Comparison of ENCODE assay signal across 8 cellular contexts in the genomic region with DNA sequence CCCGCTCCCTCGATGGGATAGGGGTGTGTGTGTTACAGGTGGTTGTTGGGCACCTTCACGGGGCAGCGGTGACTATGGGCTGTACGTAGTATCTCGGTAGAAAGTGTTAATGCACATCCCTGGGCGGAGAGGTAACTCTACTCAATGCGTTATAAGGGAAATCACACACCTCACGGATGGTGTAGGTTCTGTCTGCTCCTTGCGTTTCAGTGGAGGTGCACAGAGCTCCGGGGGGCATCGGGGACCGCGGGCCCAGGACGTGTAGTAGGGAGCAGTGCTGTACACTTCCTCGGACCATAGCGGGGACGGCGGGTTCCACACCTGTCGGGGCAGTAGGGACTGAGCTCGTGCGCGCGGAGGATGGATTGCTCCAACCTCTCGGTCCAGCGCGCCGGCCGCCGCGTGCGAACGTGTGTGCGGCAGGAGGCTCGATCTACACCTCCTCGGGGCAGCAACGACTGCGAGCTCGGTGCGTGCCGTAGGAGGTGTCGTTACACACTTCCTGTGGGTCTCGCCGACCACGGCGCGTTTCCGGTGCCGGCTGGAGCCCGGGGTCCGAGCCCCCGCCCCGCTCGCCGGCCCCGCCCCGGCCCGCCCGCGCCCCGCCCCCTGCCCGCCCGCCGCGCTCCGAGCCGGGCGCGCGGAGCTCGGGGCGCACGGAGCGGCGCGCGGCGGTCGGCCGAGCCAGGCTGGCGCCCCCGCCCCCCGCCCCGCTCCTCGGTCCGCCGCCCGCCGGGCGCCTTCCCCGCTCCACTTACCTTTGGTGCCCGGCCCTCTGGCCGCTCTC. TPM values are rescaled to one million over a fixed set of nuclear protein-coding genes. Genes with fewer than 3 reads are reported as not detected.
A peak's percentile ranks its signal among the peaks of the same experiment; 100 is the strongest.
DNase-seq lines count a peak whose midpoint lies in the region; ATAC-seq and TF ChIP-seq lines count a peak whose summit lies in the region.

TSS of gene KIAA1958 (plus strand) at position 607 of the 787 bp plus-strand sequence. CDS start 87,254 bp downstream, outside the sequence.

- peaks cover 2% of the 10 kb centered on the region for H3K36me3 Mint-ChIP-seq in activated T-helper 1 cell treated with anti-CD3 and anti-CD28 coated beads, Interleukin-12 subunit alpha, Interleukin-12 subunit beta, Interleukin-2, Interleukin-4 antibody, amounts not matched to agents 30 ng/mL and 10 ng/mL and 1 ng/mL, durations not matched to agents 14 hours and 24 hours and 36 hours (ENCODE audit: low read depth)
- H3K36me3 Mint-ChIP-seq in nephron (ENCODE audit: low read depth): peaks cover 11% of the 10 kb centered on the region
- H3K36me3 Mint-ChIP-seq in stimulated activated naive CD8-positive, alpha-beta T cell treated with anti-CD3 and anti-CD28 coated beads, Interleukin-15, Interleukin-2, amounts not matched to agents 100 ng/mL and 50 ng/mL, for 24 hours (ENCODE audit: low read depth): peaks cover 8% of the 10 kb centered on the region

- TF ChIP-seq CTCF in PC-9 (conservative IDR thresholded peaks at IDR 0.05) (no peak), fibroblast of pulmonary artery (IDR thresholded peaks at IDR 0.05; ENCODE audit: low read length, missing control alignments) (no peak), nephron (IDR thresholded peaks at IDR 0.05; ENCODE audit: unreplicated experiment in 3 of 3) (no peak)

- H3K9me2 ChIP-seq in PC-9 (ENCODE audit: insufficient read depth): no peaks in the 10 kb centered on the region

- H3K4me3 ChIP-seq in PC-9: peak within 1 kb of the TSS; percentile 81
- peak within 1 kb of the TSS; percentile 64 for H3K4me3 ChIP-seq in fibroblast of pulmonary artery (replicated peaks; ENCODE audit: low read depth, low read length)

- peak within 1 kb of the TSS; percentile 94 for H3K4me2 ChIP-seq in PC-9

- H3K4me1 Mint-ChIP-seq in activated T-helper 1 cell treated with anti-CD3 and anti-CD28 coated beads, Interleukin-12 subunit alpha, Interleukin-12 subunit beta, Interleukin-2, Interleukin-4 antibody, amounts not matched to agents 30 ng/mL and 10 ng/mL and 1 ng/mL, durations not matched to agents 14 hours and 24 hours and 36 hours (ENCODE audit: low read depth): peaks cover 36% of the 10 kb centered on the region
- peaks cover 35% of the 10 kb centered on the region for H3K4me1 Mint-ChIP-seq in nephron
- peaks cover 44% of the 10 kb centered on the region for H3K4me1 Mint-ChIP-seq in stimulated activated naive CD8-positive, alpha-beta T cell treated with anti-CD3 and anti-CD28 coated beads, Interleukin-15, Interleukin-2, amounts not matched to agents 100 ng/mL and 50 ng/mL, for 24 hours (ENCODE audit: low read depth)

- H4K20me1 ChIP-seq in PC-9 (ENCODE audit: insufficient read depth): no peaks in the 10 kb centered on the region

- H3K36me3 ChIP-seq in PC-9 (ENCODE audit: low read depth): no peaks in the 10 kb centered on the region

- H3K27ac Mint-ChIP-seq in activated T-helper 1 cell treated with anti-CD3 and anti-CD28 coated beads, Interleukin-12 subunit alpha, Interleukin-12 subunit beta, Interleukin-2, Interleukin-4 antibody, amounts not matched to agents 30 ng/mL and 10 ng/mL and 1 ng/mL, durations not matched to agents 14 hours and 24 hours and 36 hours: peak within 1 kb of the TSS; percentile 96
- peak within 1 kb of the TSS; percentile 87 to 98 (median 97) for H3K27ac Mint-ChIP-seq in nephron
- peak within 1 kb of the TSS; percentile 96 for H3K27ac Mint-ChIP-seq in stimulated activated naive CD8-positive, alpha-beta T cell treated with anti-CD3 and anti-CD28 coated beads, Interleukin-15, Interleukin-2, amounts not matched to agents 100 ng/mL and 50 ng/mL, for 24 hours

- ATAC-seq in GM21526 (IDR thresholded peaks at IDR 0.05; ENCODE audit: low FRiP score, unreplicated experiment): peak; percentile 88

- TSS peak; percentile 60 for BruUV-seq in PC-9 (replicated peaks; lab: Mats Ljungman, UMichigan)

- H3K9me3 ChIP-seq in PC-9 (ENCODE audit: insufficient read depth, low read depth): no peaks in the 10 kb centered on the region

- H2AFZ ChIP-seq in PC-9: peak within 1 kb of the TSS; percentile 98

- no peaks in the 10 kb centered on the region for H3K9me3 Mint-ChIP-seq in activated T-helper 1 cell treated with anti-CD3 and anti-CD28 coated beads, Interleukin-12 subunit alpha, Interleukin-12 subunit beta, Interleukin-2, Interleukin-4 antibody, amounts not matched to agents 30 ng/mL and 10 ng/mL and 1 ng/mL, durations not matched to agents 14 hours and 24 hours and 36 hours
- no peaks in the 10 kb centered on the region for H3K9me3 Mint-ChIP-seq in nephron
- no peaks in the 10 kb centered on the region for H3K9me3 Mint-ChIP-seq in stimulated activated naive CD8-positive, alpha-beta T cell treated with anti-CD3 and anti-CD28 coated beads, Interleukin-15, Interleukin-2, amounts not matched to agents 100 ng/mL and 50 ng/mL, for 24 hours

- POLR2A ChIA-PET in PC-9 (lab: Charles Lee; ENCODE audit: unreplicated experiment): interaction anchor here (0.5 to 1.2 kb wide), 10 partner anchors 34 to 726 kb away, joined by 3 to 9 read pairs (median 5); partner anchors contain the start of genes HSDL2 and INIP

- no peaks in the 10 kb centered on the region for H3K27me3 ChIP-seq in PC-9 (ENCODE audit: insufficient read depth, low read depth)

- intact Hi-C loops in PC-9 (cut with micrococcal nuclease; ENCODE audit: unreplicated experiment): loop anchor here (2.0 to 10.0 kb wide), 4 partner anchors 70 to 374 kb away; partner anchors contain the start of gene SNX30
- intact Hi-C loops in activated T-helper 1 cell treated with anti-CD3 and anti-CD28 coated beads, Interleukin-12 subunit alpha, Interleukin-12 subunit beta, Interleukin-2, Interleukin-4 antibody, amounts not matched to agents 30 ng/mL and 10 ng/mL and 1 ng/mL, durations not matched to agents 14 hours and 24 hours and 36 hours (cut with micrococcal nuclease): loop anchor here (1.0 to 5.0 kb wide), 11 partner anchors 61 to 1004 kb away; partner anchors contain the start of genes DNAJC25, ECPAS, GNG10 and INIP

- 0 out of 2 replicates have a peak within 1 kb of the TSS, but pooled peaks have one; percentile 17 for H3K27ac ChIP-seq in PC-9

- DNase-seq in DMS53 (lab: John Stamatoyannopoulos, UW) (peak; percentile 92), HuH-7 (ENCODE audit: low spot score) (peak; percentile 91), PC-9 (peak; percentile 71 to 89), fibroblast of pulmonary artery (ENCODE audit: low read depth) (peak; percentile 64)
- peak; percentile 85 for DNase-seq in activated T-helper 1 cell treated with anti-CD3 and anti-CD28 coated beads, Interleukin-12 subunit alpha, Interleukin-12 subunit beta, Interleukin-2, Interleukin-4 antibody, amounts not matched to agents 30 ng/mL and 10 ng/mL and 1 ng/mL, durations not matched to agents 14 hours and 24 hours and 36 hours (ENCODE audit: low spot score)

- H3K79me2 ChIP-seq in PC-9 (ENCODE audit: low read depth): peaks cover 43% of the 10 kb centered on the region

- H3K4me1 ChIP-seq in PC-9 (replicated peaks; ENCODE audit: insufficient read depth): peaks cover 21% of the 10 kb centered on the region

- CTCF ChIA-PET in PC-9 (lab: Charles Lee): no interaction called here

- H3F3A ChIP-seq in PC-9 (ENCODE audit: insufficient read depth, low read depth): no peaks in the 10 kb centered on the region; the same call in 1 of the 2 replicates

- H3K27me3 Mint-ChIP-seq in activated T-helper 1 cell treated with anti-CD3 and anti-CD28 coated beads, Interleukin-12 subunit alpha, Interleukin-12 subunit beta, Interleukin-2, Interleukin-4 antibody, amounts not matched to agents 30 ng/mL and 10 ng/mL and 1 ng/mL, durations not matched to agents 14 hours and 24 hours and 36 hours (ENCODE audit: insufficient read depth): peaks cover 2% of the 10 kb centered on the region
- H3K27me3 Mint-ChIP-seq in nephron (ENCODE audit: low read depth): peaks cover 10% of the 10 kb centered on the region
- no peaks in the 10 kb centered on the region for H3K27me3 Mint-ChIP-seq in stimulated activated naive CD8-positive, alpha-beta T cell treated with anti-CD3 and anti-CD28 coated beads, Interleukin-15, Interleukin-2, amounts not matched to agents 100 ng/mL and 50 ng/mL, for 24 hours

- peak within 1 kb of the TSS; percentile 97 for H3K4me3 Mint-ChIP-seq in activated T-helper 1 cell treated with anti-CD3 and anti-CD28 coated beads, Interleukin-12 subunit alpha, Interleukin-12 subunit beta, Interleukin-2, Interleukin-4 antibody, amounts not matched to agents 30 ng/mL and 10 ng/mL and 1 ng/mL, durations not matched to agents 14 hours and 24 hours and 36 hours
- H3K4me3 Mint-ChIP-seq in nephron: peak within 1 kb of the TSS; percentile 99 to 100 (median 100)
- peak within 1 kb of the TSS; percentile 98 for H3K4me3 Mint-ChIP-seq in stimulated activated naive CD8-positive, alpha-beta T cell treated with anti-CD3 and anti-CD28 coated beads, Interleukin-15, Interleukin-2, amounts not matched to agents 100 ng/mL and 50 ng/mL, for 24 hours

RNA-seq across cellular contexts. Expression of gene KIAA1958, which starts in this region (rescaled TPM):
- 19.5 and 19.8 TPM in 2 replicates for total RNA-seq in PC-9 (2021)
- total RNA-seq in activated T-helper 1 cell treated with anti-CD3 and anti-CD28 coated beads, Interleukin-12 subunit alpha, Interleukin-12 subunit beta, Interleukin-2, Interleukin-4 antibody, amounts not matched to agents 30 ng/mL and 10 ng/mL and 1 ng/mL, durations not matched to agents 14 hours and 24 hours and 36 hours: 8.2 and 8.6 TPM in 2 replicates

Comparison
In these comparisons a context has a peak if more than half of its experiments do, and no peak if none do; other contexts are left out.
1. Peak in every context shown above with its lines: DNase-seq, ATAC-seq, H3K4me3 ChIP-seq and H3K27ac ChIP-seq.